In genomic region chr15:63345391-63345752, GRCh38 we compare ENCODE assay signal across 35 cellular contexts. TPM values are rescaled to one million over a fixed set of nuclear protein-coding genes. Genes with fewer than 3 reads are reported as not detected.
"Had no signal": no experiment of that assay in that cellular context is flagged by ENCODE, and none has a peak within 500 bp of the region (broad histone marks: within the 10 kb centered on the region; RNA-seq: fewer than 3 reads in every experiment).

No MANE protein-coding gene starts in this region.

- ATAC-seq: heart left ventricle; left lobe of liver; lower lobe of right lung; sciatic nerve; stimulated activated memory B cell treated with anti-CD40 and anti-IgM and Interleukin-4, amounts not matched to agents 10 μg/mL and 1 μg/mL and 100 μg/mL, for 72 hours had no signal

- H3K27ac Mint-ChIP-seq: activated naive CD8-positive, alpha-beta T cell; activated T-cell treated with anti-CD3 and anti-CD28 coated beads, Interleukin-2, amount 50 U/mL, for 72 hours; immature natural killer cell; nephron; stimulated activated memory B cell treated with anti-CD40 and anti-IgM and Interleukin-4, amounts not matched to agents 10 μg/mL and 1 μg/mL and 100 μg/mL, for 72 hours had no signal

- H3K4me3 ChIP-seq: esophagus muscularis mucosa, heart left ventricle, lower lobe of right lung, ovary, prostate gland, skin epidermis, stomach, tibial artery had no signal

- H3K36me3 Mint-ChIP-seq: activated naive CD8-positive, alpha-beta T cell; immature natural killer cell; stimulated activated memory B cell treated with anti-CD40 and anti-IgM and Interleukin-4, amounts not matched to agents 10 μg/mL and 1 μg/mL and 100 μg/mL, for 72 hours had no signal

- FAIRE-seq: bronchial epithelial cell, colon had no signal

- H3K4me1 ChIP-seq: prostate gland had no signal

- H3K27me3 ChIP-seq: foreskin keratinocyte, neutrophil, ovary, tibial artery had no signal

- H3K27ac ChIP-seq: esophagus muscularis mucosa, heart left ventricle, lower lobe of right lung, neutrophil, ovary, prostate gland, stomach, tibial artery, VCaP had no signal

- H3K36me3 ChIP-seq: esophagus muscularis mucosa, heart left ventricle, lower lobe of right lung, neutrophil, ovary, prostate gland, stomach, tibial artery had no signal

- H3K9me3 ChIP-seq: esophagus muscularis mucosa, heart left ventricle, lower lobe of right lung, neutrophil, ovary, prostate gland, stomach, tibial artery had no signal

- H3K4me3 Mint-ChIP-seq: activated naive CD8-positive, alpha-beta T cell; activated T-cell treated with anti-CD3 and anti-CD28 coated beads, Interleukin-2, amount 50 U/mL, for 72 hours; central memory CD8-positive, alpha-beta T cell; immature natural killer cell; nephron; stimulated activated memory B cell treated with anti-CD40 and anti-IgM and Interleukin-4, amounts not matched to agents 10 μg/mL and 1 μg/mL and 100 μg/mL, for 72 hours had no signal

- H3K4me1 Mint-ChIP-seq: central memory CD8-positive, alpha-beta T cell; immature natural killer cell had no signal

- H3K9me3 Mint-ChIP-seq: activated T-cell treated with anti-CD3 and anti-CD28 coated beads, Interleukin-2, amount 50 U/mL, for 72 hours; central memory CD8-positive, alpha-beta T cell; immature natural killer cell; nephron; stimulated activated memory B cell treated with anti-CD40 and anti-IgM and Interleukin-4, amounts not matched to agents 10 μg/mL and 1 μg/mL and 100 μg/mL, for 72 hours had no signal

- DNase-seq: activated CD4-positive, alpha-beta T cell treated with anti-CD3 and anti-CD28 coated beads for 4 hours; activated CD4-positive, alpha-beta T cell treated with anti-CD3 and anti-CD28 coated beads, Interleukin-2, amount 50 U/mL, for 4 hours; activated effector memory CD4-positive, alpha-beta T cell treated with Interleukin-2 at 50 U/mL for 16 hours; activated naive CD4-positive, alpha-beta T cell treated with Interleukin-2 at 50 U/mL for 16 hours; activated T-cell treated with anti-CD3 and anti-CD28 coated beads for 4 hours; anterior cingulate cortex; dermis blood vessel endothelial cell; effector CD4-positive, alpha-beta T cell; foreskin keratinocyte; heart left ventricle; hypothalamus; immature natural killer cell; lower lobe of right lung; mesendoderm; ovary; retina; stimulated activated CD4-positive, alpha-beta T cell treated with anti-CD3 and anti-CD28 coated beads, Interleukin-4, amount 100 ng/mL, for 24 hours; stomach; tibial artery had no signal

RNA-seq across cellular contexts. Expression of gene CA12, which starts 36.3 kb away (rescaled TPM):
- total RNA-seq: mononuclear cell; T-helper 1 cell treated with Interleukin-12 subunit alpha and Interleukin-12 subunit beta and Interleukin-4 antibody, amounts not matched to agents 30 ng/mL and 1 ng/mL, for 36 hours had no signal
- polyA plus RNA-seq: immature natural killer cell had no signal
